Comparison of ENCODE assay signal across 1 cellular context in the genomic region with DNA sequence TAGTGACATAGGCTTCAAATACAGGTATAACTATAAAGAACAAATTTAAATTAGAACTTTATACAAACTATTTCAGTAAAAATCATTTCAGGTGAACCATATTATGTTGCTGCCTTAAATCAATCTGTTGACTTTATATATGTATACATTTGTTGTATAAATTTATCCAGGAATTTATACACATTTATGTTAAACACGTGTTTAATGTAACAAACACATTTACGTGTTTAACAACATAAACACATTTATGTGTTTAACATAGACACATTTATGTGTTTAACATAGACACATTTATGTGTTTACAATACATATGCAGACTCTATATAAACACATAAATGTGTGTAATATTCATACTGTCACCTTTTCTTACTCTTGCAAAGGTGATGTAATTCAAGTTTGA.
A peak's percentile ranks its signal among the peaks of the same experiment; 100 is the strongest.
TF ChIP-seq lines count a peak whose summit lies in the region.

No MANE protein-coding gene starts in this region.

TF ChIP-seq in K562, 482 proteins besides CTCF, POLR2A, EP300 and RAD21 (continued from another document and continues in another):
- TF ChIP-seq, protein P1, sequence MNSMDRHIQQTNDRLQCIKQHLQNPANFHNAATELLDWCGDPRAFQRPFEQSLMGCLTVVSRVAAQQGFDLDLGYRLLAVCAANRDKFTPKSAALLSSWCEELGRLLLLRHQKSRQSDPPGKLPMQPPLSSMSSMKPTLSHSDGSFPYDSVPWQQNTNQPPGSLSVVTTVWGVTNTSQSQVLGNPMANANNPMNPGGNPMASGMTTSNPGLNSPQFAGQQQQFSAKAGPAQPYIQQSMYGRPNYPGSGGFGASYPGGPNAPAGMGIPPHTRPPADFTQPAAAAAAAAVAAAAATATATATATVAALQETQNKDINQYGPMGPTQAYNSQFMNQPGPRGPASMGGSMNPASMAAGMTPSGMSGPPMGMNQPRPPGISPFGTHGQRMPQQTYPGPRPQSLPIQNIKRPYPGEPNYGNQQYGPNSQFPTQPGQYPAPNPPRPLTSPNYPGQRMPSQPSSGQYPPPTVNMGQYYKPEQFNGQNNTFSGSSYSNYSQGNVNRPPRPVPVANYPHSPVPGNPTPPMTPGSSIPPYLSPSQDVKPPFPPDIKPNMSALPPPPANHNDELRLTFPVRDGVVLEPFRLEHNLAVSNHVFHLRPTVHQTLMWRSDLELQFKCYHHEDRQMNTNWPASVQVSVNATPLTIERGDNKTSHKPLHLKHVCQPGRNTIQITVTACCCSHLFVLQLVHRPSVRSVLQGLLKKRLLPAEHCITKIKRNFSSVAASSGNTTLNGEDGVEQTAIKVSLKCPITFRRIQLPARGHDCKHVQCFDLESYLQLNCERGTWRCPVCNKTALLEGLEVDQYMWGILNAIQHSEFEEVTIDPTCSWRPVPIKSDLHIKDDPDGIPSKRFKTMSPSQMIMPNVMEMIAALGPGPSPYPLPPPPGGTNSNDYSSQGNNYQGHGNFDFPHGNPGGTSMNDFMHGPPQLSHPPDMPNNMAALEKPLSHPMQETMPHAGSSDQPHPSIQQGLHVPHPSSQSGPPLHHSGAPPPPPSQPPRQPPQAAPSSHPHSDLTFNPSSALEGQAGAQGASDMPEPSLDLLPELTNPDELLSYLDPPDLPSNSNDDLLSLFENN (IDR thresholded peaks at IDR 0.05; ENCODE audit: low read depth in 2 of 2, low read length in 2 of 2): no peak
- TF ChIP-seq, protein P2, sequence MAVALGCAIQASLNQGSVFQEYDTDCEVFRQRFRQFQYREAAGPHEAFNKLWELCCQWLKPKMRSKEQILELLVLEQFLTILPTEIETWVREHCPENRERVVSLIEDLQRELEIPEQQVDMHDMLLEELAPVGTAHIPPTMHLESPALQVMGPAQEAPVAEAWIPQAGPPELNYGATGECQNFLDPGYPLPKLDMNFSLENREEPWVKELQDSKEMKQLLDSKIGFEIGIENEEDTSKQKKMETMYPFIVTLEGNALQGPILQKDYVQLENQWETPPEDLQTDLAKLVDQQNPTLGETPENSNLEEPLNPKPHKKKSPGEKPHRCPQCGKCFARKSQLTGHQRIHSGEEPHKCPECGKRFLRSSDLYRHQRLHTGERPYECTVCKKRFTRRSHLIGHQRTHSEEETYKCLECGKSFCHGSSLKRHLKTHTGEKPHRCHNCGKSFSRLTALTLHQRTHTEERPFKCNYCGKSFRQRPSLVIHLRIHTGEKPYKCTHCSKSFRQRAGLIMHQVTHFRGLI (CRISPR knock-in tag; IDR thresholded peaks at IDR 0.05): peak; percentile 95
- TF ChIP-seq FIP1L1 (IDR thresholded peaks at IDR 0.05; ENCODE audit: low read depth, low read length, poor library complexity, severe bottlenecking): no peak
- TF ChIP-seq MAFG (tag; conservative IDR thresholded peaks at IDR 0.05): no peak
- TF ChIP-seq FOS (IDR thresholded peaks at IDR 0.05; ENCODE audit: extremely low read depth, insufficient read length): no peak
- TF ChIP-seq, protein P3, sequence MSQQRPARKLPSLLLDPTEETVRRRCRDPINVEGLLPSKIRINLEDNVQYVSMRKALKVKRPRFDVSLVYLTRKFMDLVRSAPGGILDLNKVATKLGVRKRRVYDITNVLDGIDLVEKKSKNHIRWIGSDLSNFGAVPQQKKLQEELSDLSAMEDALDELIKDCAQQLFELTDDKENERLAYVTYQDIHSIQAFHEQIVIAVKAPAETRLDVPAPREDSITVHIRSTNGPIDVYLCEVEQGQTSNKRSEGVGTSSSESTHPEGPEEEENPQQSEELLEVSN (IDR thresholded peaks at IDR 0.05; ENCODE audit: borderline replicate concordance in 1 of 2, extremely low read depth in 1 of 2, insufficient read depth in 1 of 2, insufficient read length in 1 of 2, low read depth in 1 of 2, low read length in 1 of 2, poor library complexity in 1 of 2, severe bottlenecking in 1 of 2): no peak
- no peak for TF ChIP-seq ZNF239 (CRISPR knock-in tag; IDR thresholded peaks at IDR 0.05)
- TF ChIP-seq NONO (IDR thresholded peaks at IDR 0.05; ENCODE audit: low read depth in 2 of 2, low read length in 1 of 2): no peak
- no peak for TF ChIP-seq TOE1 (IDR thresholded peaks at IDR 0.05; ENCODE audit: borderline replicate concordance)
- no peak for TF ChIP-seq TOE1 (CRISPR knock-in tag; IDR thresholded peaks at IDR 0.05; ENCODE audit: borderline replicate concordance, low read depth)
- no peak for TF ChIP-seq SMAD3 (CRISPR knock-in tag; conservative IDR thresholded peaks at IDR 0.05)
- no peak for TF ChIP-seq SMARCC2 (IDR thresholded peaks at IDR 0.05; ENCODE audit: low read depth)
- TF ChIP-seq PURB (CRISPR knock-in tag; IDR thresholded peaks at IDR 0.05; ENCODE audit: low read depth): no peak
- TF ChIP-seq, protein P4, sequence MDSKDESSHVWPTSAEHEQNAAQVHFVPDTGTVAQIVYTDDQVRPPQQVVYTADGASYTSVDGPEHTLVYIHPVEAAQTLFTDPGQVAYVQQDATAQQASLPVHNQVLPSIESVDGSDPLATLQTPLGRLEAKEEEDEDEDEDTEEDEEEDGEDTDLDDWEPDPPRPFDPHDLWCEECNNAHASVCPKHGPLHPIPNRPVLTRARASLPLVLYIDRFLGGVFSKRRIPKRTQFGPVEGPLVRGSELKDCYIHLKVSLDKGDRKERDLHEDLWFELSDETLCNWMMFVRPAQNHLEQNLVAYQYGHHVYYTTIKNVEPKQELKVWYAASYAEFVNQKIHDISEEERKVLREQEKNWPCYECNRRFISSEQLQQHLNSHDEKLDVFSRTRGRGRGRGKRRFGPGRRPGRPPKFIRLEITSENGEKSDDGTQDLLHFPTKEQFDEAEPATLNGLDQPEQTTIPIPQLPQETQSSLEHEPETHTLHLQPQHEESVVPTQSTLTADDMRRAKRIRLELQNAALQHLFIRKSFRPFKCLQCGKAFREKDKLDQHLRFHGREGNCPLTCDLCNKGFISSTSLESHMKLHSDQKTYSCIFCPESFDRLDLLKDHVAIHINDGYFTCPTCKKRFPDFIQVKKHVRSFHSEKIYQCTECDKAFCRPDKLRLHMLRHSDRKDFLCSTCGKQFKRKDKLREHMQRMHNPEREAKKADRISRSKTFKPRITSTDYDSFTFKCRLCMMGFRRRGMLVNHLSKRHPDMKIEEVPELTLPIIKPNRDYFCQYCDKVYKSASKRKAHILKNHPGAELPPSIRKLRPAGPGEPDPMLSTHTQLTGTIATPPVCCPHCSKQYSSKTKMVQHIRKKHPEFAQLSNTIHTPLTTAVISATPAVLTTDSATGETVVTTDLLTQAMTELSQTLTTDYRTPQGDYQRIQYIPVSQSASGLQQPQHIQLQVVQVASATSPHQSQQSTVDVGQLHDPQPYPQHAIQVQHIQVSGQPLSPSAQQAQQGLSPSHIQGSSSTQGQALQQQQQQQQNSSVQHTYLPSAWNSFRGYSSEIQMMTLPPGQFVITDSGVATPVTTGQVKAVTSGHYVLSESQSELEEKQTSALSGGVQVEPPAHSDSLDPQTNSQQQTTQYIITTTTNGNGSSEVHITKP (IDR thresholded peaks at IDR 0.05; ENCODE audit: partially characterized antibody): no peak
- no peak for TF ChIP-seq SP2 (IDR thresholded peaks at IDR 0.05; ENCODE audit: extremely low read depth, low read depth, low read length, poor library complexity, severe bottlenecking)
- no peak for TF ChIP-seq SPI1 (IDR thresholded peaks at IDR 0.05; ENCODE audit: borderline replicate concordance, low read depth, low read length)
- no peak for TF ChIP-seq ESRRB (CRISPR knock-in tag; IDR thresholded peaks at IDR 0.05; ENCODE audit: borderline replicate concordance)
- no peak for TF ChIP-seq MAFF (IDR thresholded peaks at IDR 0.05; ENCODE audit: low read length)
- no peak for TF ChIP-seq COPS2 (conservative IDR thresholded peaks at IDR 0.05)
- peak in 1 of 2 experiments; percentile 65; a peak in 1 of 4 replicates for TF ChIP-seq SRF (CRISPR knock-in tag; IDR thresholded peaks at IDR 0.05)
- TF ChIP-seq MCM3 (IDR thresholded peaks at IDR 0.05): no peak
- TF ChIP-seq KLF6 (CRISPR knock-in tag; IDR thresholded peaks at IDR 0.05; ENCODE audit: borderline replicate concordance): peak; percentile 87; the same call in 1 of the 2 replicates
- TF ChIP-seq POLR3G (IDR thresholded peaks at IDR 0.05; ENCODE audit: extremely low read depth, insufficient read length, insufficient replicate concordance): no peak
- TF ChIP-seq RCOR1 (IDR thresholded peaks at IDR 0.05; ENCODE audit: borderline replicate concordance in 1 of 2, low read depth in 2 of 2, low read length in 2 of 2): no peak
- TF ChIP-seq SRSF1 (IDR thresholded peaks at IDR 0.05; ENCODE audit: low read depth, low read length): no peak
- no peak for TF ChIP-seq ZKSCAN1 (IDR thresholded peaks at IDR 0.05; ENCODE audit: low read depth, low read length)
- TF ChIP-seq, protein P5, sequence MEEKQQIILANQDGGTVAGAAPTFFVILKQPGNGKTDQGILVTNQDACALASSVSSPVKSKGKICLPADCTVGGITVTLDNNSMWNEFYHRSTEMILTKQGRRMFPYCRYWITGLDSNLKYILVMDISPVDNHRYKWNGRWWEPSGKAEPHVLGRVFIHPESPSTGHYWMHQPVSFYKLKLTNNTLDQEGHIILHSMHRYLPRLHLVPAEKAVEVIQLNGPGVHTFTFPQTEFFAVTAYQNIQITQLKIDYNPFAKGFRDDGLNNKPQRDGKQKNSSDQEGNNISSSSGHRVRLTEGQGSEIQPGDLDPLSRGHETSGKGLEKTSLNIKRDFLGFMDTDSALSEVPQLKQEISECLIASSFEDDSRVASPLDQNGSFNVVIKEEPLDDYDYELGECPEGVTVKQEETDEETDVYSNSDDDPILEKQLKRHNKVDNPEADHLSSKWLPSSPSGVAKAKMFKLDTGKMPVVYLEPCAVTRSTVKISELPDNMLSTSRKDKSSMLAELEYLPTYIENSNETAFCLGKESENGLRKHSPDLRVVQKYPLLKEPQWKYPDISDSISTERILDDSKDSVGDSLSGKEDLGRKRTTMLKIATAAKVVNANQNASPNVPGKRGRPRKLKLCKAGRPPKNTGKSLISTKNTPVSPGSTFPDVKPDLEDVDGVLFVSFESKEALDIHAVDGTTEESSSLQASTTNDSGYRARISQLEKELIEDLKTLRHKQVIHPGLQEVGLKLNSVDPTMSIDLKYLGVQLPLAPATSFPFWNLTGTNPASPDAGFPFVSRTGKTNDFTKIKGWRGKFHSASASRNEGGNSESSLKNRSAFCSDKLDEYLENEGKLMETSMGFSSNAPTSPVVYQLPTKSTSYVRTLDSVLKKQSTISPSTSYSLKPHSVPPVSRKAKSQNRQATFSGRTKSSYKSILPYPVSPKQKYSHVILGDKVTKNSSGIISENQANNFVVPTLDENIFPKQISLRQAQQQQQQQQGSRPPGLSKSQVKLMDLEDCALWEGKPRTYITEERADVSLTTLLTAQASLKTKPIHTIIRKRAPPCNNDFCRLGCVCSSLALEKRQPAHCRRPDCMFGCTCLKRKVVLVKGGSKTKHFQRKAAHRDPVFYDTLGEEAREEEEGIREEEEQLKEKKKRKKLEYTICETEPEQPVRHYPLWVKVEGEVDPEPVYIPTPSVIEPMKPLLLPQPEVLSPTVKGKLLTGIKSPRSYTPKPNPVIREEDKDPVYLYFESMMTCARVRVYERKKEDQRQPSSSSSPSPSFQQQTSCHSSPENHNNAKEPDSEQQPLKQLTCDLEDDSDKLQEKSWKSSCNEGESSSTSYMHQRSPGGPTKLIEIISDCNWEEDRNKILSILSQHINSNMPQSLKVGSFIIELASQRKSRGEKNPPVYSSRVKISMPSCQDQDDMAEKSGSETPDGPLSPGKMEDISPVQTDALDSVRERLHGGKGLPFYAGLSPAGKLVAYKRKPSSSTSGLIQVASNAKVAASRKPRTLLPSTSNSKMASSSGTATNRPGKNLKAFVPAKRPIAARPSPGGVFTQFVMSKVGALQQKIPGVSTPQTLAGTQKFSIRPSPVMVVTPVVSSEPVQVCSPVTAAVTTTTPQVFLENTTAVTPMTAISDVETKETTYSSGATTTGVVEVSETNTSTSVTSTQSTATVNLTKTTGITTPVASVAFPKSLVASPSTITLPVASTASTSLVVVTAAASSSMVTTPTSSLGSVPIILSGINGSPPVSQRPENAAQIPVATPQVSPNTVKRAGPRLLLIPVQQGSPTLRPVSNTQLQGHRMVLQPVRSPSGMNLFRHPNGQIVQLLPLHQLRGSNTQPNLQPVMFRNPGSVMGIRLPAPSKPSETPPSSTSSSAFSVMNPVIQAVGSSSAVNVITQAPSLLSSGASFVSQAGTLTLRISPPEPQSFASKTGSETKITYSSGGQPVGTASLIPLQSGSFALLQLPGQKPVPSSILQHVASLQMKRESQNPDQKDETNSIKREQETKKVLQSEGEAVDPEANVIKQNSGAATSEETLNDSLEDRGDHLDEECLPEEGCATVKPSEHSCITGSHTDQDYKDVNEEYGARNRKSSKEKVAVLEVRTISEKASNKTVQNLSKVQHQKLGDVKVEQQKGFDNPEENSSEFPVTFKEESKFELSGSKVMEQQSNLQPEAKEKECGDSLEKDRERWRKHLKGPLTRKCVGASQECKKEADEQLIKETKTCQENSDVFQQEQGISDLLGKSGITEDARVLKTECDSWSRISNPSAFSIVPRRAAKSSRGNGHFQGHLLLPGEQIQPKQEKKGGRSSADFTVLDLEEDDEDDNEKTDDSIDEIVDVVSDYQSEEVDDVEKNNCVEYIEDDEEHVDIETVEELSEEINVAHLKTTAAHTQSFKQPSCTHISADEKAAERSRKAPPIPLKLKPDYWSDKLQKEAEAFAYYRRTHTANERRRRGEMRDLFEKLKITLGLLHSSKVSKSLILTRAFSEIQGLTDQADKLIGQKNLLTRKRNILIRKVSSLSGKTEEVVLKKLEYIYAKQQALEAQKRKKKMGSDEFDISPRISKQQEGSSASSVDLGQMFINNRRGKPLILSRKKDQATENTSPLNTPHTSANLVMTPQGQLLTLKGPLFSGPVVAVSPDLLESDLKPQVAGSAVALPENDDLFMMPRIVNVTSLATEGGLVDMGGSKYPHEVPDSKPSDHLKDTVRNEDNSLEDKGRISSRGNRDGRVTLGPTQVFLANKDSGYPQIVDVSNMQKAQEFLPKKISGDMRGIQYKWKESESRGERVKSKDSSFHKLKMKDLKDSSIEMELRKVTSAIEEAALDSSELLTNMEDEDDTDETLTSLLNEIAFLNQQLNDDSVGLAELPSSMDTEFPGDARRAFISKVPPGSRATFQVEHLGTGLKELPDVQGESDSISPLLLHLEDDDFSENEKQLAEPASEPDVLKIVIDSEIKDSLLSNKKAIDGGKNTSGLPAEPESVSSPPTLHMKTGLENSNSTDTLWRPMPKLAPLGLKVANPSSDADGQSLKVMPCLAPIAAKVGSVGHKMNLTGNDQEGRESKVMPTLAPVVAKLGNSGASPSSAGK (IDR thresholded peaks at IDR 0.05): no peak
